In the genomic region with DNA sequence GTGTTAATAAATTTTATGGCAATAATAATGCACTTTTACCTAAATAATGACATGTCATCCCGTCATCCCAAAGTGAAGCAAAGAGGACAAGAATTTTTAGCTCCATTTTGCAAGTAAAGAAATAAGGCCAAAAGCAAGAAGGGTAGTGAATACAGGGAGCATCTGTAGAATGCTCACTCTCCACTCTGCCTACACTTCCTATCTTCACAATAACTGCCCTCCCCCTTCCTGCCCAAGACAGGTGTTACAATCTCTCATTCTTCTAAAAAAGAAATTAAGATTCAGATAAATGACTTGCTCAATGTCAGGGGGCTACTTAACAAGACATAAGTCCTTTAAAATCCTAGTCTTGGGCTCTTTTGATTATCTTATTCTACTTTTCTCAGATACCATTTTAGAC, we compare ENCODE assay signal across 19 cellular contexts.
DNase-seq lines count a peak whose midpoint lies in the region; ATAC-seq lines count a peak whose summit lies in the region.
"Had no signal": no experiment of that assay in that cellular context is flagged by ENCODE, and none has a peak within 500 bp of the region (broad histone marks: within the 10 kb centered on the region; RNA-seq: fewer than 3 reads in every experiment).

No MANE protein-coding gene starts in this region.

- H3K36me3 Mint-ChIP-seq in memory B cell: peaks cover 3% of the 10 kb centered on the region

- H3K4me3 Mint-ChIP-seq in memory B cell: no peak overlapping the region
- H3K4me3 Mint-ChIP-seq: stimulated activated naive CD8-positive, alpha-beta T cell treated with anti-CD3 and anti-CD28 coated beads, Interleukin-15, Interleukin-2, amounts not matched to agents 100 ng/mL and 50 ng/mL, for 24 hours had no signal

- H3K27ac Mint-ChIP-seq in memory B cell: no peak overlapping the region
- H3K27ac Mint-ChIP-seq: IgD-negative memory B cell; stimulated activated naive CD8-positive, alpha-beta T cell treated with anti-CD3 and anti-CD28 coated beads, Interleukin-15, Interleukin-2, amounts not matched to agents 100 ng/mL and 50 ng/mL, for 24 hours had no signal

- peaks cover 16% of the 10 kb centered on the region for H3K4me1 Mint-ChIP-seq in memory B cell

- no peaks in the 10 kb centered on the region for H3K9me3 Mint-ChIP-seq in memory B cell
- H3K9me3 Mint-ChIP-seq: CD4-positive, alpha-beta memory T cell; IgD-negative memory B cell; stimulated activated naive CD8-positive, alpha-beta T cell treated with anti-CD3 and anti-CD28 coated beads, Interleukin-15, Interleukin-2, amounts not matched to agents 100 ng/mL and 50 ng/mL, for 24 hours had no signal

- peak; percentile 37 for DNase-seq in NCI-H1436 (lab: John Stamatoyannopoulos, UW)
- no peak for DNase-seq in NCI-H1436 treated with DMSO at 0.1 percent for 48 hours (lab: John Stamatoyannopoulos, UW)
- peak; percentile 64 for DNase-seq in NCI-H2227 treated with DMSO at 0.1 percent for 48 hours (lab: John Stamatoyannopoulos, UW)
- no peak for DNase-seq in memory B cell (ENCODE audit: low spot score in 2 of 2)
- DNase-seq in NCI-H524 treated with DMSO at 0.1 percent for 48 hours (lab: John Stamatoyannopoulos, UW): no peak
- DNase-seq: activated CD4-positive, alpha-beta T cell treated with anti-CD3 and anti-CD28 coated beads, Interleukin-2, amount 50 U/mL, for 4 hours; aorta; CD4-positive, alpha-beta memory T cell; erythroblast; naive B cell; NCI-H1048; NCI-H345; psoas muscle; SK-N-SH had no signal

- H3K27me3 Mint-ChIP-seq in memory B cell: no peaks in the 10 kb centered on the region
- H3K27me3 Mint-ChIP-seq: CD4-positive, alpha-beta memory T cell; IgD-negative memory B cell; stimulated activated naive CD8-positive, alpha-beta T cell treated with anti-CD3 and anti-CD28 coated beads, Interleukin-15, Interleukin-2, amounts not matched to agents 100 ng/mL and 50 ng/mL, for 24 hours had no signal

- peak; percentile 49 for ATAC-seq in GM21737 (IDR thresholded peaks at IDR 0.05; ENCODE audit: unreplicated experiment)
- ATAC-seq in memory B cell (ENCODE audit: low read depth): peak; percentile 55
- ATAC-seq in HG03025 (IDR thresholded peaks at IDR 0.05; ENCODE audit: low FRiP score, unreplicated experiment): no peak
- ATAC-seq in GM21447 (IDR thresholded peaks at IDR 0.05; ENCODE audit: unreplicated experiment): no peak
- ATAC-seq: psoas muscle had no signal

Comparison
In these comparisons a context has a peak if more than half of its experiments do, and no peak if none do; other contexts are left out.
1. DNase-seq: peak in NCI-H1436 (single experiment) and NCI-H2227 treated with DMSO at 0.1 percent for 48 hours (single experiment); none in NCI-H1436 treated with DMSO at 0.1 percent for 48 hours (single experiment), memory B cell (0 of 2) and NCI-H524 treated with DMSO at 0.1 percent for 48 hours (single experiment).
2. ATAC-seq: peak in GM21737 (single experiment) and memory B cell (single experiment); none in HG03025 (single experiment) and GM21447 (single experiment).